2 cellular contexts compared by ENCODE assay signal in the genomic region with DNA sequence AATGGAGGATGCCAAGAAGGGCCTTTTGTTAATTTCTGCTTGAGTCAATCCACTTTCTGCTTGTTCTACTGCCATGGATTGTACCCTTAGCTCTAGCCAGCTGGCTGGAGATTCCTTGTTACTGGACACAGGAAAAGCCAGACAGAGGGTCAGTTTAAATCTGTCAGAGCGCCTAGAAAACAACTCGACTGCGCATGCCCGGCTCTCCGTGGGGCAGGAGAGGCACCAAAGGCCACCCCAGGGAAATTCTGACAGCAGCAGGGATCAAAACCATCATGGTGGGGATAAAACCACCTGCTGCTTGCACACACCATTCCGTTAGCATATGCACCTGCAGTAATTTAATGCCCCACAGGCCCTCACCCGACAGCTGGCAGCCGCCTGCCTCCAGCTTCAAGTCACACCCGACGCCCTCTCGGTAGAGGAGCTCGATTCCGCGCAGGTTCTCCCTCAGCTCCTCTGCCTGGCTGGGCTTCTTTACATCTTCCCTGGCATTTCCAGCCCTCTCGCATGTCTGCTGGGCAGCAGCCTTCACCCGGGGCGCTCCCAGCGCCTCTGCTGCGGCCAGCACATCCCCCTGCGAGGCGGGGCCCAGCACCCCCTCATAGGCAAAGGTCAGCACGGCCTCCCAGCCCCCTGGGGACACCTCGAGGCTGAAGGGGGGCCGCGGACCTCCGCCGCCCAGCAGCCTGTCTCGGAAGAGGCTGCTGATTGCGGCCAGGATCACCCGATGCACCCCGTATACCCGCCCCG.
TF ChIP-seq lines count a peak whose summit lies in the region.

No MANE protein-coding gene starts in this region.

TF ChIP-seq in liver, 16 proteins besides CTCF, POLR2A, EP300 and RAD21:
- TF ChIP-seq NR2F2 (IDR thresholded peaks at IDR 0.05) (peak; percentile 29), FOXA2 (IDR thresholded peaks at IDR 0.05) (no peak), FOXA1 (IDR thresholded peaks at IDR 0.05) (no peak)

TF ChIP-seq in HepG2, 621 proteins besides CTCF, POLR2A, EP300 and RAD21:
- TF ChIP-seq MYC (CRISPR knock-in tag; IDR thresholded peaks at IDR 0.05; ENCODE audit: borderline replicate concordance), result no peak
